Comparison of ENCODE assay signal across 15 cellular contexts in genomic region chr11:84922836-84923235, GRCh38.
DNase-seq lines count a peak whose midpoint lies in the region; ATAC-seq and TF ChIP-seq lines count a peak whose summit lies in the region.
"Had no signal": no experiment of that assay in that cellular context is flagged by ENCODE, and none has a peak within 500 bp of the region (broad histone marks: within the 10 kb centered on the region; RNA-seq: fewer than 3 reads in every experiment).

No MANE protein-coding gene starts in this region.

- H3K9me3 ChIP-seq in A673 (ENCODE audit: low read depth, low read length, poor library complexity, severe bottlenecking) (no peaks in the 10 kb centered on the region), PC-3 (ENCODE audit: low read length) (no peaks in the 10 kb centered on the region), heart left ventricle (peaks cover 0 to 10% (median 0%) of the 10 kb centered on the region in 12 donors), neuron (ENCODE audit: low read length) (no peaks in the 10 kb centered on the region)

- H3K27ac ChIP-seq in A673 (ENCODE audit: low read depth, low read length, poor library complexity, severe bottlenecking) (no peak overlapping the region), PC-3 (ENCODE audit: low read length) (no peak overlapping the region), heart left ventricle (peak overlapping the region in 2 of 12 donors; percentile 3 to 26)
- H3K27ac ChIP-seq: HL-60 had no signal

- intact Hi-C loops in A673 (cut with micrococcal nuclease; ENCODE audit: unreplicated experiment) (no loop called here), PC-3 (cut with micrococcal nuclease) (no loop called here), heart left ventricle (cut with DNase I) (no loop called here)

- H3K4me1 ChIP-seq in A673 (ENCODE audit: insufficient read depth, low read length, poor library complexity, severe bottlenecking) = peaks cover 12% of the 10 kb centered on the region
- no peaks in the 10 kb centered on the region for H3K4me1 ChIP-seq in PC-3 (ENCODE audit: insufficient read depth, low read length)
- peaks cover 0 to 26% (median 7%) of the 10 kb centered on the region in 12 donors for H3K4me1 ChIP-seq in heart left ventricle
- H3K4me1 ChIP-seq in neuron (ENCODE audit: insufficient read depth, low read length) = peaks cover 20% of the 10 kb centered on the region

- DNase-seq in A673 (ENCODE audit: low spot score) (peak; percentile 10), PC-3 (no peak), heart left ventricle (peak in 1 of 5 donors; percentile 19), NCI-H1105 (lab: John Stamatoyannopoulos, UW) (no peak), NCI-H774 (lab: John Stamatoyannopoulos, UW) (no peak)
- DNase-seq in stimulated activated CD4-positive, alpha-beta T cell treated with anti-CD3 and anti-CD28 coated beads, Interleukin-2, amount 100 ng/mL, for 48 hours = no peak
- DNase-seq: activated CD4-positive, alpha-beta memory T cell treated with anti-CD3 and anti-CD28 coated beads for 36 hours; DMS79; effector memory CD8-positive, alpha-beta T cell; NCI-H1048; stimulated activated naive CD4-positive, alpha-beta T cell treated with Interleukin-2 at 50 U/mL for 16 hours had no signal

- H3K4me3 ChIP-seq in A673 (ENCODE audit: low read depth, low read length, poor library complexity, severe bottlenecking) (no peak overlapping the region), PC-3 (ENCODE audit: low read length) (peak overlapping the region; percentile 15; the same call in 1 of the 2 replicates), heart left ventricle (peak overlapping the region in 11 of 12 donors; percentile 15 to 53 (median 43)), neuron (ENCODE audit: low read length) (peak overlapping the region; percentile 21)

- H3K27me3 ChIP-seq in A673 (replicated peaks; ENCODE audit: insufficient read depth, low read depth, low read length, poor library complexity) (peaks cover 36% of the 10 kb centered on the region), PC-3 (ENCODE audit: low read length) (peaks cover 41% of the 10 kb centered on the region), heart left ventricle (no peaks in the 10 kb centered on the region), neuron (ENCODE audit: insufficient read depth, low read length) (no peaks in the 10 kb centered on the region)

- H3K9me2 ChIP-seq in PC-3 (replicated peaks; ENCODE audit: low read length) = no peaks in the 10 kb centered on the region

- TF ChIP-seq CTCF in A673 (conservative IDR thresholded peaks at IDR 0.05; ENCODE audit: low read depth, low read length) = no peak
- TF ChIP-seq CTCF in PC-3 (conservative IDR thresholded peaks at IDR 0.05; ENCODE audit: low read depth, low read length) = no peak
- no peak for TF ChIP-seq CTCF in heart left ventricle (IDR thresholded peaks at IDR 0.05)

- no peaks in the 10 kb centered on the region for H4K20me1 ChIP-seq in PC-3 (ENCODE audit: low read length)

- ATAC-seq in PC-3 (peak; percentile 50), heart left ventricle (peak; percentile 41 to 70 (median 60)), HG03565 (IDR thresholded peaks at IDR 0.05; ENCODE audit: unreplicated experiment) (no peak)
- ATAC-seq: effector memory CD8-positive, alpha-beta T cell; natural killer cell treated with Interleukin-12 subunit alpha and Interleukin-12 subunit beta and Interleukin-15 and Interleukin-18, amount 100 ng/mL, for 72 hours had no signal

- H3K36me3 ChIP-seq in A673 (ENCODE audit: insufficient read depth, low read length, poor library complexity, severe bottlenecking) (no peaks in the 10 kb centered on the region), PC-3 (ENCODE audit: low read depth, low read length) (no peaks in the 10 kb centered on the region), heart left ventricle (no peaks in the 10 kb centered on the region), neuron (ENCODE audit: insufficient read depth, low read length) (no peaks in the 10 kb centered on the region)

- POLR2A ChIA-PET in A673 (lab: Charles Lee; ENCODE audit: low non-redundant PET) = no interaction called here
- POLR2A ChIA-PET in PC-3 (lab: Charles Lee; ENCODE audit: unreplicated experiment) = no interaction called here

- H2AFZ ChIP-seq in PC-3 (ENCODE audit: low read length) = peak overlapping the region; percentile 49
- H2AFZ ChIP-seq in neuron (ENCODE audit: low read depth, low read length) = peak overlapping the region; percentile 28

- 15 to 27% (median 17%) methylated on average over 13 of the region's 13 CpGs for WGBS in heart left ventricle, 4 donors

- no peak for TF ChIP-seq POLR2A in heart left ventricle (IDR thresholded peaks at IDR 0.05)

- CTCF ChIA-PET in A673 (lab: Charles Lee) (no interaction called here), PC-3 (lab: Charles Lee) (interaction anchor here (0.6 kb wide), 1 partner anchor 156 kb away, joined by 5 read pairs; no protein-coding TSS in a partner anchor)

- peak overlapping the region; percentile 52 for H3K4me2 ChIP-seq in PC-3 (ENCODE audit: low read length)

- H3K9ac ChIP-seq in PC-3 (ENCODE audit: low read length) = no peak overlapping the region

- no peaks in the 10 kb centered on the region for H3F3A ChIP-seq in PC-3 (ENCODE audit: low read length, unreplicated experiment)

- no peaks in the 10 kb centered on the region for H3K79me2 ChIP-seq in PC-3 (ENCODE audit: low read length)

- BruUV-seq in A673 (replicated peaks; lab: Mats Ljungman, UMichigan) (no TSS peak), PC-3 (replicated peaks; lab: Mats Ljungman, UMichigan) (no TSS peak)
